1 cellular context compared by ENCODE assay signal in the genomic region with DNA sequence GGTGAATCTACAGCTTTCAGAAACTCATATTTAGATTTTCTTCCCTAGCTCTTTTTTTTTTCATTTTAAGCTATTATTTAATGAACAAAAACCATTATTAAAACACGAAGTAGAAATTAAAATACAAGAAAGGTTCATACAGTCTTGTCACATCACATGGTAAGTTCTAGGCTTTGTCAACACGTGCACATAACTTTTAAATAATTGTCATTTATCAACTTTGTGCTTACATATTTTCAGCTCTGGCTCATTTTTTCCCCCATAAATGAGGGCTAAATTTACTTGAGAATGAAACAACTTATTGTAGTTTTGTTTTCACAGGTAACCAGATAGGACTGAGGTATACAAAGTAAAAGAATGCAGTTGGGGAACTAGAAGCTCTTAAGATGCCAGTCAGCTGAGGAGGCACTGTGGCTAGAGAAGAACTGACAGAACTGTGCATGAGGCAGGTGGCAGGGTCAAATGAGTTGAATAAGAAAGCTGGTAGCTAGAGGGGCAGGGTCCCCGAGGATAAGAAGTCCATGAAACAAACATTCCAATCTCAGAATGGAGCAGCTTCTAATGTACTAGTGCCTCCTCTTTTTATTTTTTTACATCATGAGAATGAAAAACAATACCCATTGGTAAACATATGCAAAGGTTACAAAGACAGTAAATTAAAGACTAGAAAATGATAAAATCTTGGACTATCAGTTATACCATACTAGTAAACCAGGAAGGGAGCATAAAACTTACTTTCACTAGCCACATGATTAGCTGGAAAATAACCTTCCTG.
TF ChIP-seq lines count a peak whose summit lies in the region.

No MANE protein-coding gene starts in this region.

TF ChIP-seq in GM12878, 131 proteins besides CTCF, POLR2A, EP300 and RAD21 (continued from another document):
- TF ChIP-seq, protein P1, sequence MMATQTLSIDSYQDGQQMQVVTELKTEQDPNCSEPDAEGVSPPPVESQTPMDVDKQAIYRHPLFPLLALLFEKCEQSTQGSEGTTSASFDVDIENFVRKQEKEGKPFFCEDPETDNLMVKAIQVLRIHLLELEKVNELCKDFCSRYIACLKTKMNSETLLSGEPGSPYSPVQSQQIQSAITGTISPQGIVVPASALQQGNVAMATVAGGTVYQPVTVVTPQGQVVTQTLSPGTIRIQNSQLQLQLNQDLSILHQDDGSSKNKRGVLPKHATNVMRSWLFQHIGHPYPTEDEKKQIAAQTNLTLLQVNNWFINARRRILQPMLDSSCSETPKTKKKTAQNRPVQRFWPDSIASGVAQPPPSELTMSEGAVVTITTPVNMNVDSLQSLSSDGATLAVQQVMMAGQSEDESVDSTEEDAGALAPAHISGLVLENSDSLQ (IDR thresholded peaks at IDR 0.05): peak; percentile 67
- TF ChIP-seq TCF12 (IDR thresholded peaks at IDR 0.05; ENCODE audit: low read depth, low read length) (peak; percentile 47; the same call in 1 of the 2 replicates), ATF7 (IDR thresholded peaks at IDR 0.05; ENCODE audit: low read depth) (peak; percentile 38; the same call in 1 of the 2 replicates), RAD51 (IDR thresholded peaks at IDR 0.05) (peak; percentile 59), TCF3 (IDR thresholded peaks at IDR 0.05; ENCODE audit: borderline replicate concordance, insufficient read depth, low read depth, low read length) (peak; percentile 20; the same call in 1 of the 2 replicates), NR2F1 (conservative IDR thresholded peaks at IDR 0.05) (0 out of 2 replicates have a peak, but pooled peaks have one; percentile 34), SRF (IDR thresholded peaks at IDR 0.05; ENCODE audit: low read depth in 2 of 2, low read length in 2 of 2) (no peak), FOS (IDR thresholded peaks at IDR 0.05; ENCODE audit: borderline replicate concordance, extremely low read depth, insufficient read length) (no peak), NFXL1 (IDR thresholded peaks at IDR 0.05; ENCODE audit: borderline replicate concordance) (no peak), NR2C1 (IDR thresholded peaks at IDR 0.05) (no peak), HDGF (IDR thresholded peaks at IDR 0.05) (no peak)
